In genomic region chr2:240564191-240564570, GRCh38 we compare ENCODE assay signal across 2 cellular contexts.
TF ChIP-seq lines count a peak whose summit lies in the region.

No MANE protein-coding gene starts in this region.

TF ChIP-seq in HCT116, 20 proteins besides CTCF, POLR2A, EP300 and RAD21:
- TF ChIP-seq SP1 (IDR thresholded peaks at IDR 0.05; ENCODE audit: low read depth): no peak
- no peak for TF ChIP-seq EGR1 (IDR thresholded peaks at IDR 0.05; ENCODE audit: low read depth)
- TF ChIP-seq FOSL1 (IDR thresholded peaks at IDR 0.05; ENCODE audit: low read depth): no peak
- no peak for TF ChIP-seq ELF1 (IDR thresholded peaks at IDR 0.05; ENCODE audit: borderline replicate concordance, low read depth)
- no peak for TF ChIP-seq ZBTB33 (IDR thresholded peaks at IDR 0.05; ENCODE audit: extremely low read depth, insufficient replicate concordance, low read length)
- TF ChIP-seq EZH2phosphoT487 (IDR thresholded peaks at IDR 0.05; ENCODE audit: borderline replicate concordance): no peak

TF ChIP-seq in SK-N-SH treated with all-trans-retinoic acid at 6 μM for 48 hours, 23 proteins besides CTCF, POLR2A, EP300 and RAD21:
- TF ChIP-seq TOX (CRISPR knock-in tag; IDR thresholded peaks at IDR 0.05; ENCODE audit: borderline replicate concordance): no peak
